Comparison of ENCODE assay signal across 7 cellular contexts in the genomic region with DNA sequence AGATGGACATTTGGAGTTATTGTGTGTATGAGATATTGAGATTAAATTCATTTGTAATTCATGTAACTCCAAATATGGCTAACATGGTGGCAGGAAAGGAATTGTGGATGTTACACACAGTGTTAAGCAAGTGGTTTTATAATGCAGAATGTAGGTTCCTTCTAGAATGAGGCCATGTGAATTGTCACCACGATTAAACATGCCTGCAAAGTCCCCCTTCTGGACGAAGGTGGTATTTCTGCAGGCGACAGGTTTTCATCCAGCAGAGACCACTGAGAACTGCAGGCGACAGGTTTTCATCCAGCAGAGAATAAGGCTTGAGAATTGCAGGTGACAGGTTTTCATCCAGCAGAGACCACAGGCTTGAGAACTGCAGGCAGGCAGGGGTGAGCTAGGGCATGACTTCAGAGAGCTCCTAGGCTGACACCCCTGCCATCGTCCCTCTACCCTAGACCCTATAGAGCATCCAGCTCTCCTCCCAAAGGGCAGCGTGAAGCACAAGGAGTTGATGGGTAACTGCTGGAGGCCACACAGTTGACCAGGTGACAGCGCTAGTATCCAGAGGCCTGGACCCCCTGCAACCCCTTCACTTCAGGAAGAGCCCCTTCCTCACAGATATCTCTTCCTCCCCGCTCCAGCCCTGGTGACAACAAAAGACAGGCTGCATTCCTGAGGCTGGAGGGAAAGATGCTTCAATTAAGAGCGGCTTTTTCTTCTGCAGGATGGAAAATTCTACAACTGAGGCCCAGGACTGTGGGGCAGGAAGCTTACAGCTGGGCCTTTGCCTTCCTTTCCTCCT.
DNase-seq lines count a peak whose midpoint lies in the region; ATAC-seq, FAIRE-seq and TF ChIP-seq lines count a peak whose summit lies in the region.

No MANE protein-coding gene starts in this region.

- H3K4me1 Mint-ChIP-seq in T-helper 2 cell treated with Interferon-gamma antibody and Interleukin-4, amounts not matched to agents 5 μg/mL and 100 μg/mL, for 36 hours (ENCODE audit: low read depth): no peaks in the 10 kb centered on the region

- DNase-seq in GM12864 (ENCODE audit: low read depth) (peak; percentile 12), M059J (ENCODE audit: low read depth) (peak; percentile 53), K562 (ENCODE audit: extremely low read depth in 1 of 4, low spot score in 3 of 4) (peak; percentile 30 to 56 (median 38)), kidney epithelial cell (ENCODE audit: low read depth) (no peak)
- peak; percentile 10 for DNase-seq in T-helper 2 cell treated with Interferon-gamma antibody and Interleukin-4, amounts not matched to agents 5 μg/mL and 100 μg/mL, for 36 hours (ENCODE audit: low spot score)
- DNase-seq in stimulated activated CD4-positive, alpha-beta T cell treated with anti-CD3 and anti-CD28 coated beads, TNF-alpha, amount 100 ng/mL, for 48 hours (ENCODE audit: low read depth in 3 of 3): peak; percentile 12 to 36 (median 15)

- POLR2A ChIA-PET in K562 (lab: Yijun Ruan, JAX): no interaction called here

- TF ChIP-seq CTCF in GM12864 (IDR thresholded peaks at IDR 0.05; ENCODE audit: low read depth, low read length, missing control alignments): peak; percentile 76
- TF ChIP-seq CTCF in K562 (IDR thresholded peaks at IDR 0.05 in 2 of 3, conservative IDR thresholded peaks at IDR 0.05 in 1 of 3; ENCODE audit: insufficient read depth in 2 of 3, low read depth in 1 of 3, low read length in 3 of 3): peak; percentile 66 to 68 (median 67)
- TF ChIP-seq CTCF in kidney epithelial cell (IDR thresholded peaks at IDR 0.05; ENCODE audit: insufficient read depth, low read length, poor library complexity, severe bottlenecking): peak; percentile 75

- H3K4me3 ChIP-seq in GM12864 (ENCODE audit: low read depth, low read length): no peak overlapping the region
- H3K4me3 ChIP-seq in K562: no peak overlapping the region
- no peak overlapping the region for H3K4me3 ChIP-seq in kidney epithelial cell (ENCODE audit: low read depth, low read length)

- no peaks in the 10 kb centered on the region for H3K9me1 ChIP-seq in K562 (ENCODE audit: control insufficient read depth, insufficient read depth, low read length)

- no peaks in the 10 kb centered on the region for H3K9me3 ChIP-seq in K562 (replicated peaks; ENCODE audit: control insufficient read depth, insufficient read depth, low read depth, low read length)

- H4K20me1 ChIP-seq in K562 (replicated peaks; ENCODE audit: control insufficient read depth, insufficient read depth, low read length): no peaks in the 10 kb centered on the region; the same call in 1 of the 2 replicates

- ATAC-seq in K562 (peak; percentile 85), GM21825 (IDR thresholded peaks at IDR 0.05; ENCODE audit: unreplicated experiment) (no peak)

- 2% methylated on average over 7 of the region's 9 CpGs for WGBS in K562 (ENCODE audit: insufficient coverage, low coverage, missing lambda C conversion rate)

- H3K4me1 ChIP-seq in K562 (replicated peaks in 1 of 2; ENCODE audit: control insufficient read depth in 2 of 2, insufficient read depth in 2 of 2, low read length in 2 of 2): no peaks in the 10 kb centered on the region

- BruUV-seq in K562 (replicated peaks; lab: Mats Ljungman, UMichigan): no TSS peak

- H3K27me3 Mint-ChIP-seq in T-helper 2 cell treated with Interferon-gamma antibody and Interleukin-4, amounts not matched to agents 5 μg/mL and 100 μg/mL, for 36 hours (ENCODE audit: low read depth): peaks cover 1% of the 10 kb centered on the region

- H3K9me3 Mint-ChIP-seq in T-helper 2 cell treated with Interferon-gamma antibody and Interleukin-4, amounts not matched to agents 5 μg/mL and 100 μg/mL, for 36 hours: no peaks in the 10 kb centered on the region

- H3K36me3 Mint-ChIP-seq in T-helper 2 cell treated with Interferon-gamma antibody and Interleukin-4, amounts not matched to agents 5 μg/mL and 100 μg/mL, for 36 hours (ENCODE audit: low read depth): no peaks in the 10 kb centered on the region

- no peak overlapping the region for H2AFZ ChIP-seq in K562 (ENCODE audit: low read depth, low read length)

- intact Hi-C loops in K562 (cut with micrococcal nuclease): loop anchor here (1.0 to 5.0 kb wide), 3 partner anchors 89 to 334 kb away; no protein-coding TSS in a partner anchor

- H3K4me2 ChIP-seq in K562 (ENCODE audit: insufficient read depth, low read length): no peak overlapping the region

- no peak overlapping the region for H3K4me3 Mint-ChIP-seq in T-helper 2 cell treated with Interferon-gamma antibody and Interleukin-4, amounts not matched to agents 5 μg/mL and 100 μg/mL, for 36 hours

- no peaks in the 10 kb centered on the region for H3K36me3 ChIP-seq in K562 (ENCODE audit: control insufficient read depth, insufficient read depth, low read length)
- H3K36me3 ChIP-seq in kidney epithelial cell (ENCODE audit: control insufficient read depth, insufficient read depth, low read length): no peaks in the 10 kb centered on the region

- CTCF ChIA-PET in K562 (lab: Yijun Ruan, JAX; ENCODE audit: low intra/inter-chr PET ratio): interaction anchor here (0.6 to 2.5 kb wide), 3 partner anchors 200 to 334 kb away, joined by 3 to 9 read pairs (median 4); no protein-coding TSS in a partner anchor

- no peak overlapping the region for H3K27ac ChIP-seq in K562 (ENCODE audit: extremely low read depth, low read depth, low read length)

- H3K79me2 ChIP-seq in K562 (ENCODE audit: control insufficient read depth, insufficient read depth, low read length): no peaks in the 10 kb centered on the region

- TF ChIP-seq RAD21 in K562 (CRISPR knock-in tag; conservative IDR thresholded peaks at IDR 0.05 in 1 of 2, IDR thresholded peaks at IDR 0.05 in 1 of 2): peak; percentile 40 to 75

- TF ChIP-seq EP300 in K562 (IDR thresholded peaks at IDR 0.05; ENCODE audit: low read length): no peak

- H3K27ac Mint-ChIP-seq in T-helper 2 cell treated with Interferon-gamma antibody and Interleukin-4, amounts not matched to agents 5 μg/mL and 100 μg/mL, for 36 hours: no peak overlapping the region

- peak; percentile 49 for FAIRE-seq in K562 (lab: Jason Lieb, UNC)

- in situ Hi-C loops in K562 (cut with MboI): loop anchor here (10.0 to 25.0 kb wide), 2 partner anchors 194 to 336 kb away; no protein-coding TSS in a partner anchor

- H3K27me3 ChIP-seq in K562 (ENCODE audit: control insufficient read depth in 2 of 2, insufficient read depth in 2 of 2, low read length in 2 of 2) (peaks cover 0 to 7% of the 10 kb centered on the region in 2 experiments; a peak in 2 of 5 replicates), kidney epithelial cell (ENCODE audit: control insufficient read depth, insufficient read depth, low read length) (peaks cover 14% of the 10 kb centered on the region)

- H3K9ac ChIP-seq in K562 (ENCODE audit: insufficient read depth in 1 of 2, low read depth in 2 of 2, low read length in 2 of 2): no peak overlapping the region

- no peak for TF ChIP-seq POLR2A in K562 (conservative IDR thresholded peaks at IDR 0.05)

TF ChIP-seq in K562, 482 proteins besides CTCF, POLR2A, EP300 and RAD21 (continues in another document):
- TF ChIP-seq SMAD2 (IDR thresholded peaks at IDR 0.05; ENCODE audit: low read depth, low read length): no peak
- TF ChIP-seq, protein P1, sequence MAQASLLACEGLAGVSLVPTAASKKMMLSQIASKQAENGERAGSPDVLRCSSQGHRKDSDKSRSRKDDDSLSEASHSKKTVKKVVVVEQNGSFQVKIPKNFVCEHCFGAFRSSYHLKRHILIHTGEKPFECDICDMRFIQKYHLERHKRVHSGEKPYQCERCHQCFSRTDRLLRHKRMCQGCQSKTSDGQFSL (CRISPR knock-in tag; IDR thresholded peaks at IDR 0.05): no peak
- TF ChIP-seq, protein P1 (tag; IDR thresholded peaks at IDR 0.05): no peak
- no peak for TF ChIP-seq MEF2A (IDR thresholded peaks at IDR 0.05; ENCODE audit: control insufficient read depth, low read depth, low read length)
- TF ChIP-seq EHMT2 (IDR thresholded peaks at IDR 0.05): no peak
- TF ChIP-seq, protein P2, sequence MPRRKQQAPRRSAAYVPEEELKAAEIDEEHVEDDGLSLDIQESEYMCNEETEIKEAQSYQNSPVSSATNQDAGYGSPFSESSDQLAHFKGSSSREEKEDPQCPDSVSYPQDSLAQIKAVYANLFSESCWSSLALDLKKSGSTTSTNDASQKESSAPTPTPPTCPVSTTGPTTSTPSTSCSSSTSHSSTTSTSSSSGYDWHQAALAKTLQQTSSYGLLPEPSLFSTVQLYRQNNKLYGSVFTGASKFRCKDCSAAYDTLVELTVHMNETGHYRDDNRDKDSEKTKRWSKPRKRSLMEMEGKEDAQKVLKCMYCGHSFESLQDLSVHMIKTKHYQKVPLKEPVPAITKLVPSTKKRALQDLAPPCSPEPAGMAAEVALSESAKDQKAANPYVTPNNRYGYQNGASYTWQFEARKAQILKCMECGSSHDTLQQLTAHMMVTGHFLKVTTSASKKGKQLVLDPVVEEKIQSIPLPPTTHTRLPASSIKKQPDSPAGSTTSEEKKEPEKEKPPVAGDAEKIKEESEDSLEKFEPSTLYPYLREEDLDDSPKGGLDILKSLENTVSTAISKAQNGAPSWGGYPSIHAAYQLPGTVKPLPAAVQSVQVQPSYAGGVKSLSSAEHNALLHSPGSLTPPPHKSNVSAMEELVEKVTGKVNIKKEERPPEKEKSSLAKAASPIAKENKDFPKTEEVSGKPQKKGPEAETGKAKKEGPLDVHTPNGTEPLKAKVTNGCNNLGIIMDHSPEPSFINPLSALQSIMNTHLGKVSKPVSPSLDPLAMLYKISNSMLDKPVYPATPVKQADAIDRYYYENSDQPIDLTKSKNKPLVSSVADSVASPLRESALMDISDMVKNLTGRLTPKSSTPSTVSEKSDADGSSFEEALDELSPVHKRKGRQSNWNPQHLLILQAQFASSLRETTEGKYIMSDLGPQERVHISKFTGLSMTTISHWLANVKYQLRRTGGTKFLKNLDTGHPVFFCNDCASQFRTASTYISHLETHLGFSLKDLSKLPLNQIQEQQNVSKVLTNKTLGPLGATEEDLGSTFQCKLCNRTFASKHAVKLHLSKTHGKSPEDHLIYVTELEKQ (CRISPR knock-in tag; IDR thresholded peaks at IDR 0.05): no peak
- TF ChIP-seq ZNF584 (CRISPR knock-in tag; IDR thresholded peaks at IDR 0.05; ENCODE audit: low read depth): no peak
- peak; percentile 57 for TF ChIP-seq SMC3 (conservative IDR thresholded peaks at IDR 0.05; ENCODE audit: insufficient read depth, low read depth, low read length)
